Comparison of ENCODE assay signal across 19 cellular contexts in the genomic region with DNA sequence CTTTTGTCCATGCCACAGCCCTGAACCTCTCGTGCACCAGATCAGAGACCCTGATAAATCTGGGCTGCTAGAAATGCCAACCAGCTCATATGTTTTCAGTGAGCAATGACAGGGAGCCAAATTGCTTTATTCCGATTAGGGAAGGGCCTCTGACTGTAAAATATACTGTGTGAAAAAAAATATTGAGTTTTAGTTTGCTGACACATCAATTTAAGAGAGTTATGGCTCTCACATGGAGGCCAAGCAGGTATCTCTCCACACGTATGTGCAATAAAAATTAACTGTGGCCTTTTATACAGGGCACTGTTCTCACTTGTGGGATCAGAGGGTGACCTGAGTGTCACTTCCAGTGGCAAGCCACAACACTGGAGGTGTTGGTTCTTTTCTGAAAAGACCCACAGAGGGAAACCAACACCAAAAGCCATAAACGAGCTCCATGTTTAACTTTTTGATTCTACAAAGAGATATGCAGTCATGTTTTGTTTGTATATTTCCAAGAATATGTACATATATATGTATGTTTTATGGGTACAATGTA.
DNase-seq lines count a peak whose midpoint lies in the region; ATAC-seq lines count a peak whose summit lies in the region.
"Had no signal": no experiment of that assay in that cellular context is flagged by ENCODE, and none has a peak within 500 bp of the region (broad histone marks: within the 10 kb centered on the region; RNA-seq: fewer than 3 reads in every experiment).

No MANE protein-coding gene starts in this region.

- POLR2A ChIA-PET in activated CD4-positive, alpha-beta memory T cell treated with anti-CD3 and anti-CD28 coated beads for 36 hours (lab: Charles Lee), result interaction anchor here (0.6 to 1.8 kb wide), 3 partner anchors 46 to 341 kb away, joined by 3 to 7 read pairs (median 3); no protein-coding TSS in a partner anchor

- intact Hi-C loops in activated CD4-positive, alpha-beta memory T cell treated with anti-CD3 and anti-CD28 coated beads for 36 hours (cut with micrococcal nuclease), result loop anchor here (2.0 to 10.0 kb wide), 2 partner anchors 177 to 351 kb away; no protein-coding TSS in a partner anchor

- CTCF ChIA-PET in activated CD4-positive, alpha-beta memory T cell treated with anti-CD3 and anti-CD28 coated beads for 36 hours (lab: Charles Lee), result interaction anchor here (1.0 to 1.8 kb wide), 2 partner anchors 62 to 177 kb away, joined by 3 to 4 read pairs; no protein-coding TSS in a partner anchor

- H3K9me3 Mint-ChIP-seq in activated T-cell treated with anti-CD3 and anti-CD28 coated beads, Interleukin-2, amount 50 U/mL, for 72 hours, result peaks cover 4 to 8% of the 10 kb centered on the region in 2 donors
- no peaks in the 10 kb centered on the region for H3K9me3 Mint-ChIP-seq in activated CD4-positive, alpha-beta memory T cell treated with anti-CD3 and anti-CD28 coated beads for 36 hours
- H3K9me3 Mint-ChIP-seq in activated naive CD8-positive, alpha-beta T cell (ENCODE audit: low read depth), result no peaks in the 10 kb centered on the region

- H3K27ac Mint-ChIP-seq in activated T-cell treated with anti-CD3 and anti-CD28 coated beads, Interleukin-2, amount 50 U/mL, for 72 hours, result peak overlapping the region; percentile 88
- peak overlapping the region; percentile 60 for H3K27ac Mint-ChIP-seq in activated CD4-positive, alpha-beta memory T cell treated with anti-CD3 and anti-CD28 coated beads for 36 hours
- H3K27ac Mint-ChIP-seq in activated naive CD8-positive, alpha-beta T cell, result peak overlapping the region; percentile 28
- H3K27ac Mint-ChIP-seq: CD4-positive, alpha-beta memory T cell; H9 had no signal

- peaks cover 5 to 7% of the 10 kb centered on the region in 2 donors for H3K36me3 Mint-ChIP-seq in activated T-cell treated with anti-CD3 and anti-CD28 coated beads, Interleukin-2, amount 50 U/mL, for 72 hours (ENCODE audit: insufficient read depth in 2 of 2)
- no peaks in the 10 kb centered on the region for H3K36me3 Mint-ChIP-seq in activated CD4-positive, alpha-beta memory T cell treated with anti-CD3 and anti-CD28 coated beads for 36 hours
- peaks cover 3% of the 10 kb centered on the region for H3K36me3 Mint-ChIP-seq in activated naive CD8-positive, alpha-beta T cell
- H3K36me3 Mint-ChIP-seq: CD4-positive, alpha-beta memory T cell had no signal

- peaks cover 69% of the 10 kb centered on the region for H3K4me1 Mint-ChIP-seq in activated T-cell treated with anti-CD3 and anti-CD28 coated beads, Interleukin-2, amount 50 U/mL, for 72 hours (ENCODE audit: low read depth)
- peaks cover 70% of the 10 kb centered on the region for H3K4me1 Mint-ChIP-seq in activated CD4-positive, alpha-beta memory T cell treated with anti-CD3 and anti-CD28 coated beads for 36 hours (ENCODE audit: low read depth)
- peaks cover 66% of the 10 kb centered on the region for H3K4me1 Mint-ChIP-seq in activated naive CD8-positive, alpha-beta T cell (ENCODE audit: low read depth)
- H3K4me1 Mint-ChIP-seq: H9 had no signal

- peak; percentile 40 to 60 for ATAC-seq in activated T-cell treated with anti-CD3 and anti-CD28 coated beads, Interleukin-2, amount 50 U/mL, for 72 hours (replicated peaks in 1 of 2)
- ATAC-seq in stimulated activated naive CD8-positive, alpha-beta T cell treated with anti-CD3 and anti-CD28 coated beads, Interleukin-15, Interleukin-2, amounts not matched to agents 100 U/mL and 50 U/mL, for 24 hours, result peak; percentile 41

- peak overlapping the region in 1 of 2 donors; percentile 36 for H3K4me3 Mint-ChIP-seq in activated T-cell treated with anti-CD3 and anti-CD28 coated beads, Interleukin-2, amount 50 U/mL, for 72 hours
- no peak overlapping the region for H3K4me3 Mint-ChIP-seq in activated CD4-positive, alpha-beta memory T cell treated with anti-CD3 and anti-CD28 coated beads for 36 hours
- H3K4me3 Mint-ChIP-seq in activated naive CD8-positive, alpha-beta T cell, result no peak overlapping the region
- H3K4me3 Mint-ChIP-seq: CD4-positive, alpha-beta memory T cell; H9 had no signal

- peak in 1 of 2 donors; percentile 5 for DNase-seq in activated T-cell treated with anti-CD3 and anti-CD28 coated beads, Interleukin-2, amount 50 U/mL, for 72 hours
- no peak for DNase-seq in activated T-cell treated with anti-CD3 and anti-CD28 coated beads, Interleukin-2, amount 50 U/mL, for 48 hours
- DNase-seq in activated CD4-positive, alpha-beta memory T cell treated with anti-CD3 and anti-CD28 coated beads for 36 hours, result peak; percentile 39
- no peak for DNase-seq in stimulated activated naive CD8-positive, alpha-beta T cell treated with anti-CD3 and anti-CD28 coated beads, Interleukin-15, Interleukin-2, amounts not matched to agents 100 U/mL and 50 U/mL, for 24 hours
- DNase-seq in SKM-1 treated with dmso at 0.1 percent for 144 hours (lab: John Stamatoyannopoulos, UW; ENCODE audit: unreplicated experiment) (no peak), MV-4-11 (lab: John Stamatoyannopoulos, UW) (no peak)
- DNase-seq: CD4-positive, alpha-beta memory T cell; DMS153; GF-D8; H9; NCI-H1048; NCI-H1436; NCI-H1930; NCI-H2171; NCI-H446 treated with DMSO at 0.1 percent for 48 hours; NCI-H69; Peyer's patch; Right ventricle myocardium superior had no signal

- no peaks in the 10 kb centered on the region for H3K27me3 Mint-ChIP-seq in activated T-cell treated with anti-CD3 and anti-CD28 coated beads, Interleukin-2, amount 50 U/mL, for 72 hours (ENCODE audit: low read depth)
- no peaks in the 10 kb centered on the region for H3K27me3 Mint-ChIP-seq in activated CD4-positive, alpha-beta memory T cell treated with anti-CD3 and anti-CD28 coated beads for 36 hours
- no peaks in the 10 kb centered on the region for H3K27me3 Mint-ChIP-seq in activated naive CD8-positive, alpha-beta T cell
- H3K27me3 Mint-ChIP-seq: CD4-positive, alpha-beta memory T cell had no signal

Comparison
In these comparisons a context has a peak if more than half of its experiments do, and no peak if none do; other contexts are left out.
1. H3K27ac Mint-ChIP-seq: peak in every context shown above with its lines; median percentile 88 in activated T-cell treated with anti-CD3 and anti-CD28 coated beads, Interleukin-2, amount 50 U/mL, for 72 hours; 60 in activated CD4-positive, alpha-beta memory T cell treated with anti-CD3 and anti-CD28 coated beads for 36 hours; 28 in activated naive CD8-positive, alpha-beta T cell.